Comparison of ENCODE assay signal across 8 cellular contexts in the genomic region with DNA sequence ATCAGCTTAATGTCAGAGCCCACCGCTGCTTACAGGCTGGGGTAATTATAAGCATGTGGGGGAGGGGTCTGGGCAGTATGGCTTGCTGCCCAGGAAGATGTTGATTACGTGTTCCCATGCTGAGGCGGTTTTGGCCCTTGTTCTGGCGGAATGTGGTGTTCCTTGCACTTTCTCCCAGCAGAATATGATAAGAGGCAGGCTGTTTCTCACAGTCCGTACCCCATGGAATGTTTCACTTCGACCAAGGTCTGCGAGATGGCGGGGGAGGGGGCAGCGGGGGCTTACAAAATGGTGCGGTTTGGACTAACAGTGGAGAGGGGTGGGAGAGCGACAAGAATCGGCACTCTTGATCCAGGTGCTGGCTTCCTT. TPM values are rescaled to one million over a fixed set of nuclear protein-coding genes. Genes with fewer than 3 reads are reported as not detected.
DNase-seq lines count a peak whose midpoint lies in the region; ATAC-seq, FAIRE-seq and TF ChIP-seq lines count a peak whose summit lies in the region.
"Had no signal": no experiment of that assay in that cellular context is flagged by ENCODE, and none has a peak within 500 bp of the region (broad histone marks: within the 10 kb centered on the region; RNA-seq: fewer than 3 reads in every experiment).

No MANE protein-coding gene starts in this region.

- H3K4me3 Mint-ChIP-seq in astrocyte (ENCODE audit: unreplicated experiment): peak overlapping the region; percentile 17
- H3K4me3 Mint-ChIP-seq in immature natural killer cell: no peak overlapping the region

- H3K4me1 Mint-ChIP-seq in astrocyte (ENCODE audit: low read depth, unreplicated experiment) (peaks cover 11% of the 10 kb centered on the region), immature natural killer cell (no peaks in the 10 kb centered on the region)

- peak; percentile 23 for DNase-seq in LHCN-M2 (ENCODE audit: low read depth)
- DNase-seq in astrocyte (ENCODE audit: low read depth): peak; percentile 67
- peak; percentile 75 for DNase-seq in stomach
- no peak for DNase-seq in immature natural killer cell

- peak overlapping the region; percentile 78 for H3K4me2 ChIP-seq in astrocyte (ENCODE audit: low read length)

- TF ChIP-seq POLR2A in stomach (IDR thresholded peaks at IDR 0.05): no peak

- peaks cover 4% of the 10 kb centered on the region for H3K9me3 Mint-ChIP-seq in astrocyte (ENCODE audit: unreplicated experiment)
- no peaks in the 10 kb centered on the region for H3K9me3 Mint-ChIP-seq in immature natural killer cell

- TF ChIP-seq EP300 in stomach (IDR thresholded peaks at IDR 0.05): no peak

- H3K27ac Mint-ChIP-seq in astrocyte (ENCODE audit: unreplicated experiment): no peak overlapping the region
- no peak overlapping the region for H3K27ac Mint-ChIP-seq in immature natural killer cell

- peaks cover 2% of the 10 kb centered on the region for H3K36me3 Mint-ChIP-seq in astrocyte (ENCODE audit: low read depth, unreplicated experiment)
- H3K36me3 Mint-ChIP-seq in immature natural killer cell: no peaks in the 10 kb centered on the region

- no peak for TF ChIP-seq CTCF in astrocyte (IDR thresholded peaks at IDR 0.05; ENCODE audit: insufficient read depth, low read depth, low read length)
- TF ChIP-seq CTCF in stomach (IDR thresholded peaks at IDR 0.05): no peak

- peaks cover 77% of the 10 kb centered on the region for H3K27me3 Mint-ChIP-seq in astrocyte (ENCODE audit: low read depth, unreplicated experiment)
- H3K27me3 Mint-ChIP-seq in immature natural killer cell (ENCODE audit: low read depth in 3 of 3): peaks cover 4 to 12% (median 10%) of the 10 kb centered on the region in 3 donors

- H3K9ac ChIP-seq in astrocyte (ENCODE audit: low read length) (peak overlapping the region; percentile 36), iPS-20b (ENCODE audit: low read depth, low read length) (peak overlapping the region; percentile 65; the same call in 1 of the 2 replicates)

- no peak for ATAC-seq in HG02884 (IDR thresholded peaks at IDR 0.05; ENCODE audit: unreplicated experiment)
- ATAC-seq in HG03045 (IDR thresholded peaks at IDR 0.05; ENCODE audit: unreplicated experiment): no peak

- H3K4me3 ChIP-seq in astrocyte (ENCODE audit: insufficient read depth, low read depth, low read length) (peak overlapping the region; percentile 11), iPS-20b (ENCODE audit: low read length) (peak overlapping the region; percentile 52; the same call in 1 of the 2 replicates), stomach (peak overlapping the region in 3 of 4 donors; percentile 20 to 33 (median 24))

- no peaks in the 10 kb centered on the region for H4K20me1 ChIP-seq in astrocyte (ENCODE audit: insufficient read depth, low read length)

- H3K27me3 ChIP-seq in astrocyte (ENCODE audit: insufficient read depth, low read length): peaks cover 24% of the 10 kb centered on the region
- H3K27me3 ChIP-seq in iPS-20b (ENCODE audit: insufficient read depth, low read length): peaks cover 100% of the 10 kb centered on the region
- peaks cover 0 to 7% (median 0%) of the 10 kb centered on the region in 3 donors for H3K27me3 ChIP-seq in stomach

- intact Hi-C loops in stomach (cut with DNase I; ENCODE audit: low total_unique reads): no loop called here

- H3K27ac ChIP-seq in astrocyte (ENCODE audit: low read depth, low read length): no peak overlapping the region
- no peak overlapping the region for H3K27ac ChIP-seq in iPS-20b (ENCODE audit: low read length)
- peak overlapping the region; percentile 53 to 70 (median 67) for H3K27ac ChIP-seq in stomach

- no peaks in the 10 kb centered on the region for H3K79me2 ChIP-seq in astrocyte (ENCODE audit: insufficient read depth, low read length)

- WGBS in stomach, 5 donors: 9 to 17% (median 16%) methylated on average over 12 of the region's 12 CpGs

- H3K36me3 ChIP-seq in astrocyte (ENCODE audit: insufficient read depth, low read length) (no peaks in the 10 kb centered on the region), iPS-20b (ENCODE audit: insufficient read depth, low read depth, low read length) (no peaks in the 10 kb centered on the region), stomach (no peaks in the 10 kb centered on the region)

- H3K9me3 ChIP-seq in astrocyte (ENCODE audit: insufficient read depth, low read depth, low read length) (no peaks in the 10 kb centered on the region), iPS-20b (ENCODE audit: insufficient read depth, low read depth, low read length) (no peaks in the 10 kb centered on the region), stomach (no peaks in the 10 kb centered on the region)

- H3K4me1 ChIP-seq in astrocyte (ENCODE audit: insufficient read depth, low read length): no peaks in the 10 kb centered on the region
- H3K4me1 ChIP-seq in iPS-20b (ENCODE audit: insufficient read depth, low read length): peaks cover 11% of the 10 kb centered on the region; the same call in 1 of the 2 replicates
- peaks cover 8 to 24% (median 20%) of the 10 kb centered on the region in 4 donors for H3K4me1 ChIP-seq in stomach

- H2AFZ ChIP-seq in astrocyte (ENCODE audit: low read depth, low read length): peak overlapping the region; percentile 44

- no peak for FAIRE-seq in astrocyte (lab: Jason Lieb, UNC)
- FAIRE-seq: endometrium had no signal

RNA-seq across cellular contexts. Expression of a gene that starts 9.8 kb away (rescaled TPM):
- total RNA-seq in LHCN-M2 (2014; rRNA removed): 1.6 and 3.1 TPM in 2 replicates
- 0.05 TPM for polyA plus RNA-seq in LHCN-M2 (2012)
- 0.07 and 0.20 TPM in 2 replicates for total RNA-seq in astrocyte
- 1 to 10 TPM in 1 of 5 donors, under 1 TPM in 1, not detected in 3; 0.14 to 1.5 TPM for total RNA-seq in stomach
- polyA plus RNA-seq in stomach: under 1 TPM; 0.06 to 0.15 (median 0.15) TPM
- polyA plus RNA-seq in immature natural killer cell: under 1 TPM in 2 of 3 donors, not detected in 1; 0.04 to 0.13 TPM

RNA-seq across cellular contexts. Expression of a gene that starts 29.2 kb away (rescaled TPM):
- total RNA-seq in LHCN-M2 (2014; rRNA removed) (not detected in 2 replicates), astrocyte (0.20 TPM in 1 of 2 replicates, not detected in the other), stomach (under 1 TPM in 1 of 5 donors, not detected in 4; 0.92 TPM)
- polyA plus RNA-seq in LHCN-M2 (2012): not detected
- polyA plus RNA-seq in stomach (under 1 TPM in 1 of 3 donors, not detected in 2; 0.76 TPM), immature natural killer cell (not detected)

RNA-seq across cellular contexts. Expression of a gene that starts 37.6 kb away (rescaled TPM):
- total RNA-seq in LHCN-M2 (2014; rRNA removed) (34.3 and 40.6 TPM in 2 replicates), astrocyte (33.1 and 33.7 TPM in 2 replicates), stomach (100 to 1,000 TPM in 2 of 5 donors, 10 to 100 TPM in 3; 34.9 to 206 (median 42.9) TPM)
- polyA plus RNA-seq in LHCN-M2 (2012): 51.3 TPM
- polyA plus RNA-seq in stomach (10 to 100 TPM; 46.7 to 54.5 (median 50.9) TPM), immature natural killer cell (100 to 1,000 TPM in 2 of 3 donors, 10 to 100 TPM in 1; 99.6 to 177 (median 133) TPM)

Comparison
In these comparisons a context has a peak if more than half of its experiments do, and no peak if none do; other contexts are left out.
1. DNase-seq: peak in LHCN-M2 (single experiment), astrocyte (single experiment) and stomach (single experiment); none in immature natural killer cell (0 of 3).
2. H3K27ac ChIP-seq: peak in stomach (5 of 5); none in astrocyte (single experiment) and iPS-20b (single experiment).
3. Peak in every context shown above with its lines, with median percentiles within 50 percentile points of each other: H3K4me3 ChIP-seq.